32 cellular contexts compared by ENCODE assay signal in genomic region chr15:50786871-50787270, GRCh38. TPM values are rescaled to one million over a fixed set of nuclear protein-coding genes. Genes with fewer than 3 reads are reported as not detected.
DNase-seq lines count a peak whose midpoint lies in the region; ATAC-seq and TF ChIP-seq lines count a peak whose summit lies in the region.
"Had no signal": no experiment of that assay in that cellular context is flagged by ENCODE, and none has a peak within 500 bp of the region (broad histone marks: within the 10 kb centered on the region; RNA-seq: fewer than 3 reads in every experiment).

No MANE protein-coding gene starts in this region.

- no peaks in the 10 kb centered on the region for H4K20me1 ChIP-seq in GM23248 (ENCODE audit: insufficient read depth)
- no peaks in the 10 kb centered on the region for H4K20me1 ChIP-seq in PC-3 (ENCODE audit: low read length)

- H3K9ac ChIP-seq in GM23248 (no peak overlapping the region), PC-3 (ENCODE audit: low read length) (no peak overlapping the region)

- intact Hi-C loops in PC-3 (cut with micrococcal nuclease) (loop anchor here (2.0 kb wide), 1 partner anchor 20 kb away; no protein-coding TSS in a partner anchor), gastrocnemius medialis (cut with DNase I; ENCODE audit: low total_unique reads) (no loop called here)

- H3K36me3 ChIP-seq in GM23248 (ENCODE audit: low read depth): no peaks in the 10 kb centered on the region
- no peaks in the 10 kb centered on the region for H3K36me3 ChIP-seq in PC-3 (ENCODE audit: low read depth, low read length)
- no peaks in the 10 kb centered on the region for H3K36me3 ChIP-seq in gastrocnemius medialis
- H3K36me3 ChIP-seq: breast epithelium, left ventricle myocardium inferior, uterus, WERI-Rb-1 had no signal

- H2AFZ ChIP-seq in GM23248 (no peak overlapping the region), PC-3 (ENCODE audit: low read length) (no peak overlapping the region)

- CTCF ChIA-PET in PC-3 (lab: Charles Lee): no interaction called here

- TF ChIP-seq CTCF in PC-3 (conservative IDR thresholded peaks at IDR 0.05; ENCODE audit: low read depth, low read length) (no peak), fibroblast of the aortic adventitia (IDR thresholded peaks at IDR 0.05; ENCODE audit: insufficient read depth, low read length) (no peak), gastrocnemius medialis (IDR thresholded peaks at IDR 0.05 in 4 of 5, conservative IDR thresholded peaks at IDR 0.05 in 1 of 5) (no peak), GM13976 (IDR thresholded peaks at IDR 0.05; ENCODE audit: borderline replicate concordance, control extremely low read depth, extremely low read depth, insufficient read depth, missing control alignments) (no peak)

- H3F3A ChIP-seq in GM23248 (ENCODE audit: insufficient read depth) (peaks cover 6% of the 10 kb centered on the region; the same call in 1 of the 2 replicates), PC-3 (ENCODE audit: low read length, unreplicated experiment) (no peaks in the 10 kb centered on the region)

- H3K27me3 ChIP-seq in GM23248 (replicated peaks; ENCODE audit: insufficient read depth) (no peaks in the 10 kb centered on the region), PC-3 (ENCODE audit: low read length) (no peaks in the 10 kb centered on the region), gastrocnemius medialis (no peaks in the 10 kb centered on the region)
- H3K27me3 ChIP-seq: breast epithelium, testis, uterus had no signal

- POLR2A ChIA-PET in PC-3 (lab: Charles Lee; ENCODE audit: unreplicated experiment): no interaction called here

- H3K4me2 ChIP-seq in GM23248 (ENCODE audit: unreplicated experiment) (no peak overlapping the region), PC-3 (ENCODE audit: low read length) (no peak overlapping the region)

- no TSS peak for BruUV-seq in PC-3 (replicated peaks; lab: Mats Ljungman, UMichigan)

- H3K27ac ChIP-seq in GM23248 (no peak overlapping the region), PC-3 (ENCODE audit: low read length) (no peak overlapping the region), gastrocnemius medialis (peak overlapping the region; percentile 57 to 84 (median 82))
- H3K27ac ChIP-seq: breast epithelium, left ventricle myocardium inferior, testis, uterus, WERI-Rb-1 had no signal

- H3K4me1 ChIP-seq in GM23248 (ENCODE audit: insufficient read depth): peaks cover 7% of the 10 kb centered on the region; the same call in 1 of the 2 replicates
- H3K4me1 ChIP-seq in PC-3 (ENCODE audit: insufficient read depth, low read length): no peaks in the 10 kb centered on the region
- H3K4me1 ChIP-seq in gastrocnemius medialis: peaks cover 17 to 21% of the 10 kb centered on the region in 2 donors
- H3K4me1 ChIP-seq: breast epithelium, testis, uterus had no signal

- H3K9me2 ChIP-seq in GM23248 (ENCODE audit: insufficient read depth): no peaks in the 10 kb centered on the region
- H3K9me2 ChIP-seq in PC-3 (replicated peaks; ENCODE audit: low read length): no peaks in the 10 kb centered on the region

- WGBS in GM23248 (ENCODE audit: low coverage in 1 of 2, low lambda C conversion rate in 2 of 2, missing lambda C conversion rate in 2 of 2), 2 experiments: 46 to 47% methylated on average over 3 of the region's 3 CpGs

- H3K9me3 ChIP-seq in GM23248 (ENCODE audit: low read depth) (no peaks in the 10 kb centered on the region), PC-3 (ENCODE audit: low read length) (no peaks in the 10 kb centered on the region), gastrocnemius medialis (no peaks in the 10 kb centered on the region)
- H3K9me3 ChIP-seq: breast epithelium, left ventricle myocardium inferior, testis, uterus had no signal

- ATAC-seq in PC-3 (no peak), gastrocnemius medialis (peak in 1 of 2 donors; percentile 35), GM18519 (IDR thresholded peaks at IDR 0.05; ENCODE audit: low FRiP score, unreplicated experiment) (no peak)
- ATAC-seq: activated T-cell treated with anti-CD3 and anti-CD28 coated beads, Interleukin-2, amount 50 U/mL, for 72 hours; CD8-positive, alpha-beta T cell; K562; natural killer cell had no signal

- DNase-seq in GM23248 (peak; percentile 59), PC-3 (peak; percentile 26), fibroblast of the aortic adventitia (ENCODE audit: low read depth) (peak; percentile 7), gastrocnemius medialis (no peak), GM13976 (ENCODE audit: low spot score) (no peak)
- DNase-seq in activated CD4-positive, alpha-beta T cell treated with anti-CD3 and anti-CD28 coated beads for 4 hours: no peak
- DNase-seq: activated CD4-positive, alpha-beta T cell treated with anti-CD3 and anti-CD28 coated beads, Interleukin-2, amount 10 ng/mL, durations not matched to agents 24 days and 14 days; activated naive CD4-positive, alpha-beta T cell treated with Interleukin-2 at 50 U/mL for 16 hours; activated T-cell treated with anti-CD3 and anti-CD28 coated beads, Interleukin-2, amount 50 U/mL, for 72 hours; amniotic stem cell; CD8-positive, alpha-beta T cell; DMS153; effector CD4-positive, alpha-beta T cell; foreskin melanocyte; GDM1; H9; left ventricle myocardium inferior; midbrain; MM.1S; natural killer cell; NCI-H1436; NCI-H446 treated with DMSO at 0.1 percent for 48 hours; NCI-H82; occipital lobe; stimulated activated naive CD4-positive, alpha-beta T cell treated with Interleukin-2 at 50 U/mL for 16 hours; T-helper 9 cell; testis; uterus; WERI-Rb-1 had no signal

- H3K79me2 ChIP-seq in GM23248 (ENCODE audit: insufficient read depth): no peaks in the 10 kb centered on the region
- no peaks in the 10 kb centered on the region for H3K79me2 ChIP-seq in PC-3 (ENCODE audit: low read length)

- H3K4me3 ChIP-seq in GM23248 (no peak overlapping the region), PC-3 (ENCODE audit: low read length) (no peak overlapping the region), fibroblast of the aortic adventitia (ENCODE audit: low read depth, low read length) (no peak overlapping the region), gastrocnemius medialis (no peak overlapping the region)
- H3K4me3 ChIP-seq: breast epithelium, K562, left ventricle myocardium inferior, testis, uterus had no signal

- TF ChIP-seq POLR2A in gastrocnemius medialis (IDR thresholded peaks at IDR 0.05): no peak

- in situ Hi-C loops in GM23248 (cut with MboI) (no loop called here), gastrocnemius medialis (cut with MboI; ENCODE audit: low sequenced_read_pairs in 4 of 4) (no loop called here), GM13976 (cut with MboI; ENCODE audit: low sequenced_read_pairs, unreplicated experiment) (no loop called here)

RNA-seq across cellular contexts. Expression of gene SPPL2A, which starts 21.4 kb away (rescaled TPM):
- total RNA-seq in GM23248 (2014; rRNA removed; shearing (Covaris generic)): 124 and 212 TPM in 2 replicates
- 149 TPM in 2 replicates for polyA plus RNA-seq in GM23248 (2016; fragmentation: Nextera tagmentation; extraction: Ambion mirVana)
- total RNA-seq in PC-3 (2014; rRNA removed) (31.7 and 34.4 TPM in 2 replicates), fibroblast of the aortic adventitia (ENCODE audit: low replicate concordance) (51.9 and 128 TPM in 2 replicates), gastrocnemius medialis (100 to 1,000 TPM; 577 to 774 (median 620) TPM)

Comparison
In these comparisons a context has a peak if more than half of its experiments do, and no peak if none do; other contexts are left out.
1. DNase-seq: peak in GM23248 (single experiment), PC-3 (single experiment) and fibroblast of the aortic adventitia (single experiment); none in gastrocnemius medialis (0 of 2), GM13976 (single experiment) and activated CD4-positive, alpha-beta T cell treated with anti-CD3 and anti-CD28 coated beads for 4 hours (0 of 2).
2. H3K27ac ChIP-seq: peak in gastrocnemius medialis (4 of 4); none in GM23248 (single experiment) and PC-3 (single experiment).